ENCODE assay signal across 18 cellular contexts in the genomic region with DNA sequence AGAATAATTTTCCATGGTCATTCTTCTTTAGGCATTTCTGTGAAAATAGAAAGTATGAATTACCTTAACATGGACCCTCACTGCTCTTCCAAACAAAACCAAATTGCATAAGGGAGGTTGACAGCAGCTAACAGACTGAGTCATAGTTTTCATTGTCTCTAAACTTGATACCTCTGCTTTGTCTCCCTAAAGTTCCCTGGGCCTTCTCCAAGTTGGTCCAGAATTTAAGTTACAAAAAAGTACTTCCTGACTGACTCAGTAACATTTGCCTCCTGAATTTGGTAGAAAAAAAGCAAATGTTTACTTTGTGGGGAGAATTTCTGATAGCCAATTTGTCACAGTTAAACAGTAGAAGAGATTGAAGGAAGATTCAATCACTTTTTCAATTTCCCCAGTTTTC. TPM values are rescaled to one million over a fixed set of nuclear protein-coding genes. Genes with fewer than 3 reads are reported as not detected.
"Had no signal": no experiment of that assay in that cellular context is flagged by ENCODE, and none has a peak within 500 bp of the region (broad histone marks: within the 10 kb centered on the region; RNA-seq: fewer than 3 reads in every experiment).

No MANE protein-coding gene starts in this region.

- H3K4me3 ChIP-seq: coronary artery, lower lobe of right lung, thyroid gland had no signal

- H3K4me1 ChIP-seq: lower lobe of right lung, thyroid gland had no signal

- H3K27ac ChIP-seq: coronary artery, lower lobe of right lung, thyroid gland had no signal

- H3K27me3 ChIP-seq: thyroid gland had no signal

- ATAC-seq: left colon, lower lobe of right lung, T-helper 17 cell had no signal

- DNase-seq: activated CD4-positive, alpha-beta memory T cell treated with anti-CD3 and anti-CD28 coated beads for 36 hours; activated CD4-positive, alpha-beta T cell treated with anti-CD3 and anti-CD28 coated beads for 4 hours; activated T-cell treated with anti-CD3 and anti-CD28 coated beads for 4 hours; amniotic stem cell; islet precursor cell; left colon; lower lobe of right lung; retina; stimulated activated CD4-positive, alpha-beta T cell treated with anti-CD3 and anti-CD28 coated beads, Interleukin-12 subunit alpha, Interleukin-12 subunit beta, amount 100 ng/mL, for 4 hours; stimulated activated CD4-positive, alpha-beta T cell treated with anti-CD3 and anti-CD28 coated beads, Interleukin-1b, Interleukin-23, amount 100 ng/mL, for 48 hours; stimulated activated CD8-positive, alpha-beta memory T cell treated with anti-CD3 and anti-CD28 coated beads, Interleukin-4, amount 100 ng/mL, for 48 hours; stimulated activated naive CD4-positive, alpha-beta T cell; T-helper 17 cell; thyroid gland had no signal

- H3K36me3 ChIP-seq: lower lobe of right lung, thyroid gland had no signal

RNA-seq across cellular contexts. Expression of gene OR8D1, which starts 3.0 kb away (rescaled TPM):
- total RNA-seq: activated CD4-positive, alpha-beta memory T cell treated with anti-CD3 and anti-CD28 coated beads for 36 hours; glomerular endothelial cell; left colon; lower lobe of right lung; subcutaneous adipose tissue; T-helper 17 cell; thyroid gland; ureter had no signal

RNA-seq across cellular contexts. Expression of gene OR8D2, which starts 9.3 kb away (rescaled TPM):
- total RNA-seq: activated CD4-positive, alpha-beta memory T cell treated with anti-CD3 and anti-CD28 coated beads for 36 hours; glomerular endothelial cell; left colon; lower lobe of right lung; subcutaneous adipose tissue; T-helper 17 cell; thyroid gland; ureter had no signal

RNA-seq across cellular contexts. Expression of gene OR8G5, which starts 54.6 kb away (rescaled TPM):
- total RNA-seq: activated CD4-positive, alpha-beta memory T cell treated with anti-CD3 and anti-CD28 coated beads for 36 hours; glomerular endothelial cell; left colon; T-helper 17 cell; thyroid gland; ureter had no signal
